ENCODE assay signal across 15 cellular contexts in the genomic region with DNA sequence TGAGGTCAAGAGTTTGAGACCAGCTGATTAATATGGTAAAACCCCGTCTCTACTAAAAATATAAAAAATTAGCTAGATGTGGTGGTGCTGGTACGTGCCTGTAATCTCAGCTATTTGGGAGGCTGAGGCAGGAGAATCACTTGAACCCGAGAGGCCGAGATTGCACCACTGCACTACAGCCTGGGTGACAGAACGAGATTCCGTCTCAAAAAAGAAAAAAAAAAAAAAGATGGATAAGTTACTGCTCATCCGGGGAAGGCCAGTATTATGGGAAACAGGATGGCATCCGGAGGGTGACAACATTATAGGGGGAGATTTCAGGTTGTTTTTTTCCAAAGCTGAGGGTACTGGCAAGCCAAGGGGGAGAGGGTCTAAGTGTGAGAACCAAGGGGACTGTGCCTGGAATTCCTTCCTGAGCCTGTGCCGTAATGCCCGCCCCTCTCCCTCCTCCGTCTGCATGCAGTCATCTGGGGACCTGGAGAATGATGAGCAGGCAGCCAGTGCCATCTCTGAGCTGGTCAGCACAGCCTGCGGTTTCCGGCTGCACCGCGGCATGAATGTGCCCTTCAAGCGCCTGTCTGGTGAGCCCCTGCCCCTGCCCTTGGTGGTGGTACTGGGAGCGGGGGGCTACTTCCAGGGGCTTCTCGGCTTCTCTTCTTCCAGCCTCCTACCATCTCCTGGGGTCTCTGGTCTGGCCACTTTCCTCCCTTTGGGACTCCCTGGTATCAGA. TPM values are rescaled to one million over a fixed set of nuclear protein-coding genes. Genes with fewer than 3 reads are reported as not detected.
DNase-seq lines count a peak whose midpoint lies in the region; TF ChIP-seq lines count a peak whose summit lies in the region.
"Had no signal": no experiment of that assay in that cellular context is flagged by ENCODE, and none has a peak within 500 bp of the region (broad histone marks: within the 10 kb centered on the region; RNA-seq: fewer than 3 reads in every experiment).

No MANE protein-coding gene starts in this region.

- no peaks in the 10 kb centered on the region for H3K9me2 ChIP-seq in OCI-LY1 (ENCODE audit: low read depth, low read length)

- peaks cover 5% of the 10 kb centered on the region; the same call in 1 of the 2 replicates for H3F3A ChIP-seq in OCI-LY1 (ENCODE audit: insufficient read depth, low read length)

- no peak overlapping the region for H2AFZ ChIP-seq in OCI-LY1 (ENCODE audit: low read length)
- H2AFZ ChIP-seq in osteoblast (ENCODE audit: low read length), result no peak overlapping the region

- H3K79me2 ChIP-seq in OCI-LY1 (ENCODE audit: insufficient read depth, low read length), result peaks cover 11% of the 10 kb centered on the region
- H3K79me2 ChIP-seq in osteoblast (ENCODE audit: insufficient read depth, low read length), result peaks cover 69% of the 10 kb centered on the region

- TF ChIP-seq CTCF in OCI-LY1 (IDR thresholded peaks at IDR 0.05; ENCODE audit: low read length) (no peak), osteoblast (IDR thresholded peaks at IDR 0.05; ENCODE audit: extremely low read depth, low read depth, low read length) (no peak)

- H3K4me1 Mint-ChIP-seq in T-helper 1 cell treated with Interleukin-12 subunit alpha and Interleukin-12 subunit beta and Interleukin-4 antibody, amounts not matched to agents 30 μg/mL and 1 μg/mL, for 36 hours (ENCODE audit: low read depth), result peaks cover 41% of the 10 kb centered on the region

- no peaks in the 10 kb centered on the region for H3K27me3 ChIP-seq in OCI-LY1 (ENCODE audit: insufficient read depth, low read length)
- no peaks in the 10 kb centered on the region for H3K27me3 ChIP-seq in osteoblast (ENCODE audit: insufficient read depth, low read length)
- H3K27me3 ChIP-seq: dorsolateral prefrontal cortex, esophagus squamous epithelium had no signal

- peaks cover 36% of the 10 kb centered on the region for H3K36me3 Mint-ChIP-seq in T-helper 1 cell treated with Interleukin-12 subunit alpha and Interleukin-12 subunit beta and Interleukin-4 antibody, amounts not matched to agents 30 μg/mL and 1 μg/mL, for 36 hours (ENCODE audit: low read depth)

- H3K9ac ChIP-seq in OCI-LY1 (ENCODE audit: low read length), result no peak overlapping the region

- H3K9me3 ChIP-seq in OCI-LY1 (ENCODE audit: low read length), result no peaks in the 10 kb centered on the region
- no peaks in the 10 kb centered on the region for H3K9me3 ChIP-seq in osteoblast (ENCODE audit: low read depth, low read length)
- H3K9me3 ChIP-seq: A549, esophagus squamous epithelium had no signal

- H3K4me3 ChIP-seq in OCI-LY1 (ENCODE audit: low read depth, low read length, poor library complexity, severe bottlenecking), result no peak overlapping the region
- no peak overlapping the region for H3K4me3 ChIP-seq in osteoblast (ENCODE audit: insufficient read depth, low read length)
- H3K4me3 ChIP-seq: A549, esophagus squamous epithelium had no signal

- H3K4me3 Mint-ChIP-seq in T-helper 1 cell treated with Interleukin-12 subunit alpha and Interleukin-12 subunit beta and Interleukin-4 antibody, amounts not matched to agents 30 μg/mL and 1 μg/mL, for 36 hours, result no peak overlapping the region
- H3K4me3 Mint-ChIP-seq: type B pancreatic cell had no signal

- H4K20me1 ChIP-seq in OCI-LY1 (ENCODE audit: insufficient read depth, low read length) (no peaks in the 10 kb centered on the region), osteoblast (ENCODE audit: insufficient read depth, low read length) (peaks cover 28% of the 10 kb centered on the region)

- H3K9me3 Mint-ChIP-seq in T-helper 1 cell treated with Interleukin-12 subunit alpha and Interleukin-12 subunit beta and Interleukin-4 antibody, amounts not matched to agents 30 μg/mL and 1 μg/mL, for 36 hours, result no peaks in the 10 kb centered on the region
- H3K9me3 Mint-ChIP-seq: type B pancreatic cell had no signal

- H3K27ac Mint-ChIP-seq in T-helper 1 cell treated with Interleukin-12 subunit alpha and Interleukin-12 subunit beta and Interleukin-4 antibody, amounts not matched to agents 30 μg/mL and 1 μg/mL, for 36 hours, result peak overlapping the region; percentile 46

- DNase-seq in T-helper 1 cell, result no peak
- peak; percentile 49 for DNase-seq in osteoblast (ENCODE audit: insufficient read length, low spot score, missing footprints)
- no peak for DNase-seq in A172 (ENCODE audit: low spot score)
- no peak for DNase-seq in DMS53 treated with DMSO at 0.1 percent for 48 hours (lab: John Stamatoyannopoulos, UW; ENCODE audit: unreplicated experiment)
- no peak for DNase-seq in 8988T
- DNase-seq: dorsolateral prefrontal cortex; esophagus squamous epithelium; glutamatergic neuron; KG1; stimulated activated CD4-positive, alpha-beta T cell treated with anti-CD3 and anti-CD28 coated beads, Interleukin-4, amount 100 ng/mL, for 4 hours had no signal

- H3K4me2 ChIP-seq in OCI-LY1 (ENCODE audit: low read length) (peak overlapping the region; percentile 29; the same call in 1 of the 2 replicates), osteoblast (ENCODE audit: insufficient read depth, low read length) (no peak overlapping the region)
- H3K4me2 ChIP-seq: A549 had no signal

- peak overlapping the region; percentile 44 for H3K27ac ChIP-seq in OCI-LY1 (ENCODE audit: low read depth, low read length, poor library complexity, severe bottlenecking)
- peak overlapping the region; percentile 2 for H3K27ac ChIP-seq in angular gyrus (ENCODE audit: low read depth, low read length)
- no peak overlapping the region for H3K27ac ChIP-seq in osteoblast (ENCODE audit: low read depth, low read length)
- H3K27ac ChIP-seq: A549 had no signal

- peaks cover 60% of the 10 kb centered on the region for H3K36me3 ChIP-seq in OCI-LY1 (ENCODE audit: insufficient read depth, low read length)
- H3K36me3 ChIP-seq in osteoblast (ENCODE audit: insufficient read depth, low read length), result peaks cover 37% of the 10 kb centered on the region

- peaks cover 82% of the 10 kb centered on the region for H3K4me1 ChIP-seq in OCI-LY1 (ENCODE audit: insufficient read depth, low read length, severe bottlenecking)
- peaks cover 19% of the 10 kb centered on the region for H3K4me1 ChIP-seq in osteoblast (ENCODE audit: insufficient read depth, low read length)

- no peaks in the 10 kb centered on the region for H3K27me3 Mint-ChIP-seq in T-helper 1 cell treated with Interleukin-12 subunit alpha and Interleukin-12 subunit beta and Interleukin-4 antibody, amounts not matched to agents 30 μg/mL and 1 μg/mL, for 36 hours (ENCODE audit: low read depth)
- H3K27me3 Mint-ChIP-seq: type B pancreatic cell had no signal

RNA-seq across cellular contexts. Expression of a gene that starts 4.4 kb away (rescaled TPM):
- 63.7 and 70.7 TPM in 2 replicates for total RNA-seq in osteoblast
- 154 and 178 TPM in 2 replicates for total RNA-seq in A172 (2014; rRNA removed; shearing (Covaris generic))

RNA-seq across cellular contexts. Expression of a gene that starts 5.4 kb away (rescaled TPM):
- total RNA-seq in osteoblast, result 7.1 and 8.0 TPM in 2 replicates
- 9.0 and 11.2 TPM in 2 replicates for total RNA-seq in A172 (2014; rRNA removed; shearing (Covaris generic))

RNA-seq across cellular contexts. Expression of a gene that starts 15.3 kb away (rescaled TPM):
- total RNA-seq in osteoblast, result 1.1 and 2.7 TPM in 2 replicates
- 0.07 and 0.46 TPM in 2 replicates for total RNA-seq in A172 (2014; rRNA removed; shearing (Covaris generic))

RNA-seq across cellular contexts. Expression of a gene that starts 24.1 kb away (rescaled TPM):
- 1.4 and 1.8 TPM in 2 replicates for total RNA-seq in osteoblast
- 4.6 and 7.4 TPM in 2 replicates for total RNA-seq in A172 (2014; rRNA removed; shearing (Covaris generic))

RNA-seq across cellular contexts. Expression of a gene that starts 24.6 kb away (rescaled TPM):
- 0.59 and 1.4 TPM in 2 replicates for total RNA-seq in osteoblast
- 2.9 and 9.0 TPM in 2 replicates for total RNA-seq in A172 (2014; rRNA removed; shearing (Covaris generic))
